ENCODE assay signal across 12 cellular contexts in genomic region chr10:118986815-118987790, GRCh38. TPM values are rescaled to one million over a fixed set of nuclear protein-coding genes. Genes with fewer than 3 reads are reported as not detected.
DNase-seq lines count a peak whose midpoint lies in the region; ATAC-seq and FAIRE-seq lines count a peak whose summit lies in the region.
"Had no signal": no experiment of that assay in that cellular context is flagged by ENCODE, and none has a peak within 500 bp of the region (broad histone marks: within the 10 kb centered on the region; RNA-seq: fewer than 3 reads in every experiment).

No MANE protein-coding gene starts in this region.

- peak; percentile 64 for ATAC-seq in GM21367 (IDR thresholded peaks at IDR 0.05; ENCODE audit: unreplicated experiment)
- peak; percentile 53 for ATAC-seq in HG03039 (IDR thresholded peaks at IDR 0.05; ENCODE audit: unreplicated experiment)
- ATAC-seq in T-helper 17 cell = no peak
- ATAC-seq: Panc1 had no signal

- H3K27me3 Mint-ChIP-seq in T-helper 17 cell = peaks cover 8% of the 10 kb centered on the region

- peak; percentile 91 for FAIRE-seq in GM18507 (lab: Jason Lieb, UNC)

- DNase-seq in GM18507 (ENCODE audit: extremely low spot score, insufficient read length, low read depth) (no peak), T-helper 17 cell (no peak), activated gamma-delta T cell (lab: John Stamatoyannopoulos, UW) (no peak), midbrain (lab: John Stamatoyannopoulos, UW) (no peak), NCI-H446 (lab: John Stamatoyannopoulos, UW) (no peak)
- no peak for DNase-seq in stimulated activated CD4-positive, alpha-beta T cell treated with anti-CD3 and anti-CD28 coated beads, Interleukin-2, amount 100 ng/mL, for 24 hours
- DNase-seq: hippocampal formation, WERI-Rb-1 had no signal

- H3K4me3 Mint-ChIP-seq in T-helper 17 cell = peak overlapping the region; percentile 37
- H3K4me3 Mint-ChIP-seq: CD14-positive monocyte had no signal

- H3K9me3 ChIP-seq in T-helper 17 cell (ENCODE audit: control insufficient read depth, low read length, poor library complexity, severe bottlenecking) = no peaks in the 10 kb centered on the region

- H3K4me1 Mint-ChIP-seq in T-helper 17 cell = peaks cover 7% of the 10 kb centered on the region

- H3K27ac Mint-ChIP-seq in T-helper 17 cell = no peak overlapping the region
- H3K27ac Mint-ChIP-seq: CD14-positive monocyte had no signal

- H3K36me3 Mint-ChIP-seq in T-helper 17 cell (ENCODE audit: low read depth) = no peaks in the 10 kb centered on the region
- H3K36me3 Mint-ChIP-seq: CD14-positive monocyte had no signal

RNA-seq across cellular contexts. Expression of gene NANOS1, which starts 42.4 kb away (rescaled TPM):
- under 1 TPM; 0.15 to 0.34 TPM for total RNA-seq in T-helper 17 cell
